ENCODE assay signal across 9 cellular contexts in the genomic region with DNA sequence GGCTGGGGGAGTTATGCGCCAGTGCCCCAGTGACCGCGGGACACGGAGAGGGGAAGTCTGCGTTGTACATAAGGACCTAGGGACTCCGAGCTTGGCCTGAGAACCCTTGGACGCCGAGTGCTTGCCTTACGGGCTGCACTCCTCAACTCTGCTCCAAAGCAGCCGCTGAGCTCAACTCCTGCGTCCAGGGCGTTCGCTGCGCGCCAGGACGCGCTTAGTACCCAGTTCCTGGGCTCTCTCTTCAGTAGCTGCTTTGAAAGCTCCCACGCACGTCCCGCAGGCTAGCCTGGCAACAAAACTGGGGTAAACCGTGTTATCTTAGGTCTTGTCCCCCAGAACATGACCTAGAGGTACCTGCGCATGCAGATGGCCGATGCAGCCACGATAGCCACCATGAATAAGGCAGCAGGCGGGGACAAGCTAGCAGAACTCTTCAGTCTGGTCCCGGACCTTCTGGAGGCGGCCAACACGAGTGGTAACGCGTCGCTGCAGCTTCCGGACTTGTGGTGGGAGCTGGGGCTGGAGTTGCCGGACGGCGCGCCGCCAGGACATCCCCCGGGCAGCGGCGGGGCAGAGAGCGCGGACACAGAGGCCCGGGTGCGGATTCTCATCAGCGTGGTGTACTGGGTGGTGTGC. TPM values are rescaled to one million over a fixed set of nuclear protein-coding genes. Genes with fewer than 3 reads are reported as not detected.
DNase-seq lines count a peak whose midpoint lies in the region; ATAC-seq and TF ChIP-seq lines count a peak whose summit lies in the region.
"Had no signal": no experiment of that assay in that cellular context is flagged by ENCODE, and none has a peak within 500 bp of the region (broad histone marks: within the 10 kb centered on the region; RNA-seq: fewer than 3 reads in every experiment).

A gene with protein sequence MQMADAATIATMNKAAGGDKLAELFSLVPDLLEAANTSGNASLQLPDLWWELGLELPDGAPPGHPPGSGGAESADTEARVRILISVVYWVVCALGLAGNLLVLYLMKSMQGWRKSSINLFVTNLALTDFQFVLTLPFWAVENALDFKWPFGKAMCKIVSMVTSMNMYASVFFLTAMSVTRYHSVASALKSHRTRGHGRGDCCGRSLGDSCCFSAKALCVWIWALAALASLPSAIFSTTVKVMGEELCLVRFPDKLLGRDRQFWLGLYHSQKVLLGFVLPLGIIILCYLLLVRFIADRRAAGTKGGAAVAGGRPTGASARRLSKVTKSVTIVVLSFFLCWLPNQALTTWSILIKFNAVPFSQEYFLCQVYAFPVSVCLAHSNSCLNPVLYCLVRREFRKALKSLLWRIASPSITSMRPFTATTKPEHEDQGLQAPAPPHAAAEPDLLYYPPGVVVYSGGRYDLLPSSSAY (plus strand): TSS at position 6 of the 636 bp plus-strand sequence. CDS start 355 bp downstream, at position 361.

- H3K9me3 Mint-ChIP-seq in neural crest cell = no peaks in the 10 kb centered on the region

- peak within 1 kb of the TSS; percentile 87 for H3K4me3 Mint-ChIP-seq in neural crest cell

- H3K27me3 Mint-ChIP-seq in neural crest cell (ENCODE audit: low read depth) = peaks cover 64% of the 10 kb centered on the region

- no peaks in the 10 kb centered on the region for H3K36me3 Mint-ChIP-seq in neural crest cell (ENCODE audit: low read depth)

- ATAC-seq in GM19397 (IDR thresholded peaks at IDR 0.05; ENCODE audit: unreplicated experiment) = no peak

- CTCF ChIA-PET in GM10248 (lab: Yijun Ruan, JAX) = interaction anchor here (0.9 to 6.0 kb wide), 13 partner anchors 13 to 498 kb away, joined by 3 to 68 read pairs (median 10); no protein-coding TSS in a partner anchor

- peak; percentile 42 for DNase-seq in D341Med (ENCODE audit: low spot score)
- peak; percentile 44 for DNase-seq in NCI-H774 (lab: John Stamatoyannopoulos, UW)
- peak; percentile 39 to 71 for DNase-seq in foreskin fibroblast
- DNase-seq in neural crest cell (ENCODE audit: low read depth, low spot score) = no peak
- no peak for DNase-seq in midbrain (lab: John Stamatoyannopoulos, UW)
- no peak for DNase-seq in SHP77 (lab: John Stamatoyannopoulos, UW)
- DNase-seq in GM10248 (ENCODE audit: extremely low spot score) = no peak
- DNase-seq: NCI-H510A had no signal

- POLR2A ChIA-PET in GM10248 (lab: Yijun Ruan, JAX) = no interaction called here

- TF ChIP-seq CTCF in foreskin fibroblast (IDR thresholded peaks at IDR 0.05; ENCODE audit: low read depth, low read length) = no peak
- no peak for TF ChIP-seq CTCF in neural crest cell (conservative IDR thresholded peaks at IDR 0.05)
- no peak for TF ChIP-seq CTCF in GM10248 (IDR thresholded peaks at IDR 0.05; ENCODE audit: control extremely low read depth, extremely low read depth, low read depth, missing control alignments)

- peak within 1 kb of the TSS; percentile 53 to 58 for H3K4me3 ChIP-seq in foreskin fibroblast (ENCODE audit: low read depth in 1 of 2, low read length in 2 of 2)

- peaks cover 10% of the 10 kb centered on the region for H3K4me1 Mint-ChIP-seq in neural crest cell

- no peak within 1 kb of the TSS for H3K27ac Mint-ChIP-seq in neural crest cell (ENCODE audit: unreplicated experiment)

RNA-seq across cellular contexts. Expression of the gene that starts here (rescaled TPM):
- total RNA-seq in neural crest cell = 0.12 TPM in 1 of 2 replicates, not detected in the other

Comparison
In these comparisons a context has a peak if more than half of its experiments do, and no peak if none do; other contexts are left out.
1. DNase-seq: peak in D341Med (single experiment), NCI-H774 (single experiment) and foreskin fibroblast (2 of 2); none in neural crest cell (single experiment), midbrain (single experiment), SHP77 (0 of 2) and GM10248 (single experiment).